Comparison of ENCODE assay signal across 9 cellular contexts in the genomic region with DNA sequence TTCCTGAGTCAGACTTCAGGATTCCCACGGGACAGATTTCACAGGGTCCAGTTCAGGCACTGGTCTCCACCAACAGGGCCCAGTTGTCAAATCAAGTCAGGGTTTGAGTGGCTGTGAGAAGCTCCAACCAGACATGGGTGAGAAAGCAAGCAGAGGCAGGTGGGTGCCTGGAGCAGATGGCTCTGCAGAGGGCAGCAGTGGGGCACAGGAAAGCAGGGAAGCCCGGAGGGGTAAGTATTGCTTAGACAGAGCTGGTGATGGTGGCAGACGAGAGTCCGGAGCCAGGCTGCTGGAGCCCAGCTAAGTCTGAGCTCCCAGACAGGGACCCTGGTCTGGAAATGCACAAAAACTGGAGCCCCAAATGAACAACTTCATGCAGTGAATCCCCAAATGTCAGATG. TPM values are rescaled to one million over a fixed set of nuclear protein-coding genes. Genes with fewer than 3 reads are reported as not detected.
A peak's percentile ranks its signal among the peaks of the same experiment; 100 is the strongest.
DNase-seq lines count a peak whose midpoint lies in the region; ATAC-seq and TF ChIP-seq lines count a peak whose summit lies in the region.
"Had no signal": no experiment of that assay in that cellular context is flagged by ENCODE, and none has a peak within 500 bp of the region (broad histone marks: within the 10 kb centered on the region; RNA-seq: fewer than 3 reads in every experiment).

No MANE protein-coding gene starts in this region.

- H3K9me3 ChIP-seq in osteoblast (ENCODE audit: low read depth, low read length), result no peaks in the 10 kb centered on the region
- H3K9me3 ChIP-seq: suprapubic skin had no signal

- H4K20me1 ChIP-seq in osteoblast (ENCODE audit: insufficient read depth, low read length), result no peaks in the 10 kb centered on the region

- H3K4me3 Mint-ChIP-seq in activated CD4-positive, alpha-beta T cell treated with anti-CD3 and anti-CD28 coated beads, Interleukin-2, amount 10 ng/mL, durations not matched to agents 24 days and 14 days, result no peak overlapping the region
- H3K4me3 Mint-ChIP-seq in chondrocyte (ENCODE audit: unreplicated experiment), result no peak overlapping the region

- peaks cover 13% of the 10 kb centered on the region for H3K4me1 Mint-ChIP-seq in activated CD4-positive, alpha-beta T cell treated with anti-CD3 and anti-CD28 coated beads, Interleukin-2, amount 10 ng/mL, durations not matched to agents 24 days and 14 days
- peaks cover 12% of the 10 kb centered on the region for H3K4me1 Mint-ChIP-seq in chondrocyte (ENCODE audit: low read depth)

- no peak overlapping the region for H3K27ac ChIP-seq in osteoblast (ENCODE audit: low read depth, low read length)
- H3K27ac ChIP-seq: suprapubic skin had no signal

- H3K36me3 Mint-ChIP-seq in activated CD4-positive, alpha-beta T cell treated with anti-CD3 and anti-CD28 coated beads, Interleukin-2, amount 10 ng/mL, durations not matched to agents 24 days and 14 days (ENCODE audit: low read depth), result no peaks in the 10 kb centered on the region
- H3K36me3 Mint-ChIP-seq in chondrocyte (ENCODE audit: low read depth), result peaks cover 16% of the 10 kb centered on the region

- H2AFZ ChIP-seq in osteoblast (ENCODE audit: low read length), result no peak overlapping the region

- H3K4me2 ChIP-seq in osteoblast (ENCODE audit: insufficient read depth, low read length), result no peak overlapping the region

- H3K27me3 ChIP-seq in osteoblast (ENCODE audit: insufficient read depth, low read length), result peaks cover 30% of the 10 kb centered on the region
- H3K27me3 ChIP-seq: suprapubic skin had no signal

- no peaks in the 10 kb centered on the region for H3K4me1 ChIP-seq in osteoblast (ENCODE audit: insufficient read depth, low read length)
- H3K4me1 ChIP-seq: suprapubic skin had no signal

- TF ChIP-seq CTCF in chondrocyte (IDR thresholded peaks at IDR 0.05) (peak; percentile 63), osteoblast (IDR thresholded peaks at IDR 0.05; ENCODE audit: extremely low read depth, low read depth, low read length) (peak; percentile 53)

- no peaks in the 10 kb centered on the region for H3K79me2 ChIP-seq in osteoblast (ENCODE audit: insufficient read depth, low read length)

- no peak overlapping the region for H3K4me3 ChIP-seq in osteoblast (ENCODE audit: insufficient read depth, low read length)
- H3K4me3 ChIP-seq: suprapubic skin had no signal

- ATAC-seq in GM19397 (IDR thresholded peaks at IDR 0.05; ENCODE audit: unreplicated experiment), result no peak

- no peaks in the 10 kb centered on the region for H3K9me3 Mint-ChIP-seq in activated CD4-positive, alpha-beta T cell treated with anti-CD3 and anti-CD28 coated beads, Interleukin-2, amount 10 ng/mL, durations not matched to agents 24 days and 14 days
- no peaks in the 10 kb centered on the region for H3K9me3 Mint-ChIP-seq in chondrocyte (ENCODE audit: low read depth)

- intact Hi-C loops in activated CD4-positive, alpha-beta T cell treated with anti-CD3 and anti-CD28 coated beads, Interleukin-2, amount 10 ng/mL, durations not matched to agents 24 days and 14 days (cut with micrococcal nuclease), result loop anchor here (5.0 kb wide), 1 partner anchor 42 kb away; the partner anchor contains the start of gene RIMS3

- DNase-seq in activated CD4-positive, alpha-beta T cell treated with anti-CD3 and anti-CD28 coated beads, Interleukin-2, amount 50 U/mL, for 48 hours, result peak; percentile 6 to 19
- DNase-seq in activated CD4-positive, alpha-beta T cell treated with anti-CD3 and anti-CD28 coated beads, Interleukin-2, amount 10 ng/mL, durations not matched to agents 24 days and 14 days, result no peak
- DNase-seq in NCI-H446 treated with DMSO at 0.1 percent for 48 hours (lab: John Stamatoyannopoulos, UW), result peak; percentile 37
- no peak for DNase-seq in chondrocyte (ENCODE audit: low spot score)
- peak; percentile 70 for DNase-seq in osteoblast (ENCODE audit: insufficient read length, low spot score, missing footprints)
- no peak for DNase-seq in occipital lobe (lab: John Stamatoyannopoulos, UW)
- DNase-seq in stimulated activated naive CD4-positive, alpha-beta T cell treated with Interleukin-2 at 50 U/mL for 16 hours (lab: John Stamatoyannopoulos, UW), result no peak

- H3K27me3 Mint-ChIP-seq in activated CD4-positive, alpha-beta T cell treated with anti-CD3 and anti-CD28 coated beads, Interleukin-2, amount 10 ng/mL, durations not matched to agents 24 days and 14 days, result no peaks in the 10 kb centered on the region
- H3K27me3 Mint-ChIP-seq in chondrocyte (ENCODE audit: low read depth), result no peaks in the 10 kb centered on the region

- no peaks in the 10 kb centered on the region for H3K36me3 ChIP-seq in osteoblast (ENCODE audit: insufficient read depth, low read length)
- H3K36me3 ChIP-seq: suprapubic skin had no signal

- H3K27ac Mint-ChIP-seq in activated CD4-positive, alpha-beta T cell treated with anti-CD3 and anti-CD28 coated beads, Interleukin-2, amount 10 ng/mL, durations not matched to agents 24 days and 14 days, result no peak overlapping the region
- H3K27ac Mint-ChIP-seq in chondrocyte (ENCODE audit: unreplicated experiment), result no peak overlapping the region

RNA-seq across cellular contexts. Expression of gene RIMS3, which starts 40.4 kb away (rescaled TPM):
- 2.0 and 2.4 TPM in 2 replicates for total RNA-seq in activated CD4-positive, alpha-beta T cell treated with anti-CD3 and anti-CD28 coated beads, Interleukin-2, amount 10 ng/mL, durations not matched to agents 24 days and 14 days
- total RNA-seq in chondrocyte (4.8 to 26.3 TPM (median 26.0 TPM) in 3 replicates), osteoblast (3.5 and 6.2 TPM in 2 replicates), occipital lobe (24.6 TPM)

Comparison
In these comparisons a context has a peak if more than half of its experiments do, and no peak if none do; other contexts are left out.
1. DNase-seq: peak in activated CD4-positive, alpha-beta T cell treated with anti-CD3 and anti-CD28 coated beads, Interleukin-2, amount 50 U/mL, for 48 hours (2 of 2), NCI-H446 treated with DMSO at 0.1 percent for 48 hours (single experiment) and osteoblast (single experiment); none in activated CD4-positive, alpha-beta T cell treated with anti-CD3 and anti-CD28 coated beads, Interleukin-2, amount 10 ng/mL, durations not matched to agents 24 days and 14 days (single experiment), chondrocyte (single experiment), occipital lobe (single experiment) and stimulated activated naive CD4-positive, alpha-beta T cell treated with Interleukin-2 at 50 U/mL for 16 hours (single experiment).